23 cellular contexts compared by ENCODE assay signal in the genomic region with DNA sequence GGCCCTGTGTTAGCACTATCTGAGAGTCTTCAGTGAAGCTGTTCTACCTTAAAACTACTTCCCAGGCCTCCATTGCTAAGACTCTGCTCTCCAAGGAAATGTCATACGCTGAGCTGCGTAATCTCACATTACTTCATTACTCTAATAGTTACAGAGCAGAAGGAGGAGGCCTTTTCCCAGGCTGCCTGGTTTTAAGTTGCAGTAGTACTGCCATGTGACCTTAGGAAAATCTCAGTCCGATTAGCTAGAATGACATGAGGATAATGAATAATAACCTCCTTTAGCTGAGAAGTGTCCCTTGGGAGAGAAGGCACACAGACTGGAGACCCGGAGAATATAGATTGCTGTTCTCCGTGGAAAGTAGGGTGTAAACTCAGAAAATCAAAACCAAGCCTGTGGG.
DNase-seq lines count a peak whose midpoint lies in the region; ATAC-seq and TF ChIP-seq lines count a peak whose summit lies in the region.
"Had no signal": no experiment of that assay in that cellular context is flagged by ENCODE, and none has a peak within 500 bp of the region (broad histone marks: within the 10 kb centered on the region; RNA-seq: fewer than 3 reads in every experiment).

No MANE protein-coding gene starts in this region.

- peak overlapping the region; percentile 6 for H2AFZ ChIP-seq in osteoblast (ENCODE audit: low read length)

- H3K27ac ChIP-seq in HEK293 (ENCODE audit: extremely low read depth, low read depth, low read length) (no peak overlapping the region), osteoblast (ENCODE audit: low read depth, low read length) (peak overlapping the region; percentile 15)
- H3K27ac ChIP-seq: SK-N-MC, tibial nerve had no signal

- H3K9me3 ChIP-seq in HEK293 (ENCODE audit: control insufficient read depth, insufficient read depth, low read depth, low read length) = no peaks in the 10 kb centered on the region
- H3K9me3 ChIP-seq in osteoblast (ENCODE audit: low read depth, low read length) = no peaks in the 10 kb centered on the region
- H3K9me3 ChIP-seq: tibial nerve had no signal

- no peaks in the 10 kb centered on the region for H3K36me3 Mint-ChIP-seq in glutamatergic neuron (ENCODE audit: unreplicated experiment)
- H3K36me3 Mint-ChIP-seq: IgD-negative memory B cell had no signal

- peaks cover 31% of the 10 kb centered on the region for H3K4me1 Mint-ChIP-seq in glutamatergic neuron (ENCODE audit: low read depth, unreplicated experiment)
- H3K4me1 Mint-ChIP-seq: IgD-negative memory B cell, T-helper 17 cell had no signal

- H3K4me3 ChIP-seq in HEK293 (ENCODE audit: low read depth, low read length) (no peak overlapping the region), osteoblast (ENCODE audit: insufficient read depth, low read length) (no peak overlapping the region)
- H3K4me3 ChIP-seq: SK-N-MC, tibial nerve had no signal

- no peaks in the 10 kb centered on the region for H3K27me3 Mint-ChIP-seq in glutamatergic neuron (ENCODE audit: unreplicated experiment)

- no peak for ATAC-seq in GM19467 (IDR thresholded peaks at IDR 0.05; ENCODE audit: unreplicated experiment)
- no peak for ATAC-seq in GM21619 (IDR thresholded peaks at IDR 0.05; ENCODE audit: unreplicated experiment)
- ATAC-seq: stimulated activated naive CD8-positive, alpha-beta T cell treated with anti-CD3 and anti-CD28 coated beads, Interleukin-15, Interleukin-2, amounts not matched to agents 100 U/mL and 50 U/mL, for 24 hours; T-helper 17 cell had no signal

- no peaks in the 10 kb centered on the region for H3K27me3 ChIP-seq in osteoblast (ENCODE audit: insufficient read depth, low read length)
- H3K27me3 ChIP-seq: tibial nerve had no signal

- TF ChIP-seq CTCF in HEK293 (tag by site-specific recombination; IDR thresholded peaks at IDR 0.05) (no peak), glutamatergic neuron (IDR thresholded peaks at IDR 0.05; ENCODE audit: partially characterized antibody, unreplicated experiment) (no peak), osteoblast (IDR thresholded peaks at IDR 0.05; ENCODE audit: extremely low read depth, low read depth, low read length) (no peak)

- no peaks in the 10 kb centered on the region for H4K20me1 ChIP-seq in osteoblast (ENCODE audit: insufficient read depth, low read length)

- peak overlapping the region; percentile 96 for H3K27ac Mint-ChIP-seq in glutamatergic neuron (ENCODE audit: unreplicated experiment)
- H3K27ac Mint-ChIP-seq: activated naive CD4-positive, alpha-beta T cell treated with anti-CD3 and anti-CD28 coated beads for 36 hours; IgD-negative memory B cell; T-helper 17 cell had no signal

- H3K36me3 ChIP-seq in HEK293 (ENCODE audit: control insufficient read depth in 2 of 2, insufficient read depth in 1 of 2, low read length in 2 of 2) (no peaks in the 10 kb centered on the region), osteoblast (ENCODE audit: insufficient read depth, low read length) (no peaks in the 10 kb centered on the region)
- H3K36me3 ChIP-seq: tibial nerve had no signal

- no peaks in the 10 kb centered on the region for H3K79me2 ChIP-seq in osteoblast (ENCODE audit: insufficient read depth, low read length)

- H3K4me2 ChIP-seq in osteoblast (ENCODE audit: insufficient read depth, low read length) = peak overlapping the region; percentile 4

- no peaks in the 10 kb centered on the region for H3K9me3 Mint-ChIP-seq in glutamatergic neuron (ENCODE audit: unreplicated experiment)
- H3K9me3 Mint-ChIP-seq: activated naive CD4-positive, alpha-beta T cell treated with anti-CD3 and anti-CD28 coated beads for 36 hours had no signal

- DNase-seq in NCI-H82 treated with DMSO at 0.1 percent for 48 hours (lab: John Stamatoyannopoulos, UW; ENCODE audit: unreplicated experiment) (peak; percentile 99), glutamatergic neuron (no peak), osteoblast (ENCODE audit: insufficient read length, low spot score, missing footprints) (no peak), HCEC 1CT (no peak), NOMO-1 treated with DMSO at 0.1 percent for 48 hours (lab: John Stamatoyannopoulos, UW; ENCODE audit: unreplicated experiment) (no peak)
- DNase-seq: activated CD4-positive, alpha-beta T cell treated with anti-CD3 and anti-CD28 coated beads for 48 hours; activated naive CD4-positive, alpha-beta T cell treated with anti-CD3 and anti-CD28 coated beads for 36 hours; activated T-cell treated with anti-CD3 and anti-CD28 coated beads, Interleukin-2, amount 50 U/mL, for 48 hours; amygdala; C1 segment of cervical spinal cord; caudate nucleus; dermis blood vessel endothelial cell; head of caudate nucleus; mesenchymal stem cell; NCI-H2081 treated with DMSO at 0.1 percent for 48 hours; stimulated activated naive CD8-positive, alpha-beta T cell treated with anti-CD3 and anti-CD28 coated beads, Interleukin-15, Interleukin-2, amounts not matched to agents 100 U/mL and 50 U/mL, for 24 hours; T-helper 17 cell had no signal

- CTCF ChIA-PET in HEK293 (lab: Yijun Ruan, JAX) = interaction anchor here (0.8 to 3.0 kb wide), 3 partner anchors 11 to 239 kb away, joined by 3 to 16 read pairs (median 4); no protein-coding TSS in a partner anchor

- peak overlapping the region; percentile 65 for H3K4me3 Mint-ChIP-seq in glutamatergic neuron (ENCODE audit: unreplicated experiment)
- H3K4me3 Mint-ChIP-seq: activated naive CD4-positive, alpha-beta T cell treated with anti-CD3 and anti-CD28 coated beads for 36 hours; IgD-negative memory B cell; T-helper 17 cell had no signal

- H3K4me1 ChIP-seq in HEK293 (ENCODE audit: control insufficient read depth, insufficient read depth, low read length) (peaks cover 5% of the 10 kb centered on the region; the same call in 1 of the 2 replicates), osteoblast (ENCODE audit: insufficient read depth, low read length) (peaks cover 17% of the 10 kb centered on the region)
- H3K4me1 ChIP-seq: tibial nerve had no signal

- POLR2A ChIA-PET in HEK293 (lab: Yijun Ruan, JAX) = no interaction called here

TF ChIP-seq in HEK293, 187 proteins besides CTCF, POLR2A, EP300 and RAD21:
- TF ChIP-seq, protein P1, sequence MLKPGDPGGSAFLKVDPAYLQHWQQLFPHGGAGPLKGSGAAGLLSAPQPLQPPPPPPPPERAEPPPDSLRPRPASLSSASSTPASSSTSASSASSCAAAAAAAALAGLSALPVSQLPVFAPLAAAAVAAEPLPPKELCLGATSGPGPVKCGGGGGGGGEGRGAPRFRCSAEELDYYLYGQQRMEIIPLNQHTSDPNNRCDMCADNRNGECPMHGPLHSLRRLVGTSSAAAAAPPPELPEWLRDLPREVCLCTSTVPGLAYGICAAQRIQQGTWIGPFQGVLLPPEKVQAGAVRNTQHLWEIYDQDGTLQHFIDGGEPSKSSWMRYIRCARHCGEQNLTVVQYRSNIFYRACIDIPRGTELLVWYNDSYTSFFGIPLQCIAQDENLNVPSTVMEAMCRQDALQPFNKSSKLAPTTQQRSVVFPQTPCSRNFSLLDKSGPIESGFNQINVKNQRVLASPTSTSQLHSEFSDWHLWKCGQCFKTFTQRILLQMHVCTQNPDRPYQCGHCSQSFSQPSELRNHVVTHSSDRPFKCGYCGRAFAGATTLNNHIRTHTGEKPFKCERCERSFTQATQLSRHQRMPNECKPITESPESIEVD (tag by site-specific recombination; IDR thresholded peaks at IDR 0.05) = peak; percentile 64
- TF ChIP-seq, protein P2, sequence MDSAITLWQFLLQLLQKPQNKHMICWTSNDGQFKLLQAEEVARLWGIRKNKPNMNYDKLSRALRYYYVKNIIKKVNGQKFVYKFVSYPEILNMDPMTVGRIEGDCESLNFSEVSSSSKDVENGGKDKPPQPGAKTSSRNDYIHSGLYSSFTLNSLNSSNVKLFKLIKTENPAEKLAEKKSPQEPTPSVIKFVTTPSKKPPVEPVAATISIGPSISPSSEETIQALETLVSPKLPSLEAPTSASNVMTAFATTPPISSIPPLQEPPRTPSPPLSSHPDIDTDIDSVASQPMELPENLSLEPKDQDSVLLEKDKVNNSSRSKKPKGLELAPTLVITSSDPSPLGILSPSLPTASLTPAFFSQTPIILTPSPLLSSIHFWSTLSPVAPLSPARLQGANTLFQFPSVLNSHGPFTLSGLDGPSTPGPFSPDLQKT (IDR thresholded peaks at IDR 0.05; ENCODE audit: borderline replicate concordance, low read depth, low read length) = no peak
- TF ChIP-seq OSR2 (tag by site-specific recombination; IDR thresholded peaks at IDR 0.05) = peak; percentile 57
- peak; percentile 37; the same call in 1 of the 2 replicates for TF ChIP-seq WT1 (tag by site-specific recombination; IDR thresholded peaks at IDR 0.05)
- TF ChIP-seq ZNF626 (tag by site-specific recombination; IDR thresholded peaks at IDR 0.05) = no peak
- 0 out of 2 replicates have a peak, but pooled peaks have one; percentile 32 for TF ChIP-seq ZEB2 (tag by site-specific recombination; IDR thresholded peaks at IDR 0.05)
- TF ChIP-seq REPIN1 (tag by site-specific recombination; IDR thresholded peaks at IDR 0.05; ENCODE audit: low read depth) = no peak
- peak; percentile 43; the same call in 1 of the 2 replicates for TF ChIP-seq FEZF1 (tag by site-specific recombination; IDR thresholded peaks at IDR 0.05)
